9 cellular contexts compared by ENCODE assay signal in the genomic region with DNA sequence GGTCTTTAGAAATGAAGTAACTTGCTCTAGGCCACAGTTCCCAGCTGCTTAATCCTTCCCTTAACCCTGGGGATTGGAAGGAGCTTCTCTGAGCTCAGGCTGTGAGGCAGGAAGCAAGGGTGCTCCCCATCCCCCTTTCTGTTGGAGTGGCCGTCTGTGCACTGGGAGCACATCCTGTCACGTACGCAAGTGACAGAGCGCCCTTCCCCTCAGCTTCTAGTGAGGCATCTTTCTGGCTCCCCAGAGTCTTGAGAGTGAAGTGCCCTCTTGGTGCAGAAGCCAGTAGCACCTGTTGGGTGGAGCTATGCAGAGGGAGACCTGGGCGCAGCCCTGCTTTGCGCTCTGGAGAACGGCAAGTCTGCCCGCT. TPM values are rescaled to one million over a fixed set of nuclear protein-coding genes. Genes with fewer than 3 reads are reported as not detected.
DNase-seq lines count a peak whose midpoint lies in the region; ATAC-seq and TF ChIP-seq lines count a peak whose summit lies in the region.
"Had no signal": no experiment of that assay in that cellular context is flagged by ENCODE, and none has a peak within 500 bp of the region (broad histone marks: within the 10 kb centered on the region; RNA-seq: fewer than 3 reads in every experiment).

No MANE protein-coding gene starts in this region.

- H3K4me3 Mint-ChIP-seq in activated T-helper 1 cell treated with anti-CD3 and anti-CD28 coated beads, Interleukin-12 subunit alpha, Interleukin-12 subunit beta, Interleukin-2, Interleukin-4 antibody, amounts not matched to agents 30 ng/mL and 10 ng/mL and 1 ng/mL, durations not matched to agents 14 hours and 24 hours and 36 hours = peak overlapping the region; percentile 85
- H3K4me3 Mint-ChIP-seq in progenitor cell of endocrine pancreas (ENCODE audit: low read depth) = no peak overlapping the region

- H3K36me3 Mint-ChIP-seq in activated T-helper 1 cell treated with anti-CD3 and anti-CD28 coated beads, Interleukin-12 subunit alpha, Interleukin-12 subunit beta, Interleukin-2, Interleukin-4 antibody, amounts not matched to agents 30 ng/mL and 10 ng/mL and 1 ng/mL, durations not matched to agents 14 hours and 24 hours and 36 hours (ENCODE audit: low read depth) = peaks cover 46% of the 10 kb centered on the region
- peaks cover 11% of the 10 kb centered on the region for H3K36me3 Mint-ChIP-seq in progenitor cell of endocrine pancreas (ENCODE audit: insufficient read depth)

- peaks cover 22% of the 10 kb centered on the region for H3K79me2 ChIP-seq in smooth muscle cell (ENCODE audit: low read depth)

- no peaks in the 10 kb centered on the region for H3K9me3 ChIP-seq in smooth muscle cell (replicated peaks; ENCODE audit: low read depth)

- H3K4me1 Mint-ChIP-seq in activated T-helper 1 cell treated with anti-CD3 and anti-CD28 coated beads, Interleukin-12 subunit alpha, Interleukin-12 subunit beta, Interleukin-2, Interleukin-4 antibody, amounts not matched to agents 30 ng/mL and 10 ng/mL and 1 ng/mL, durations not matched to agents 14 hours and 24 hours and 36 hours (ENCODE audit: low read depth) = peaks cover 66% of the 10 kb centered on the region
- no peaks in the 10 kb centered on the region for H3K4me1 Mint-ChIP-seq in progenitor cell of endocrine pancreas (ENCODE audit: low read depth)

- H3K9me3 Mint-ChIP-seq in activated T-helper 1 cell treated with anti-CD3 and anti-CD28 coated beads, Interleukin-12 subunit alpha, Interleukin-12 subunit beta, Interleukin-2, Interleukin-4 antibody, amounts not matched to agents 30 ng/mL and 10 ng/mL and 1 ng/mL, durations not matched to agents 14 hours and 24 hours and 36 hours = no peaks in the 10 kb centered on the region
- H3K9me3 Mint-ChIP-seq in progenitor cell of endocrine pancreas (ENCODE audit: low read depth) = no peaks in the 10 kb centered on the region

- peaks cover 90% of the 10 kb centered on the region for H4K20me1 ChIP-seq in smooth muscle cell (ENCODE audit: low read depth)

- peak; percentile 53 for DNase-seq in activated T-helper 1 cell treated with anti-CD3 and anti-CD28 coated beads, Interleukin-12 subunit alpha, Interleukin-12 subunit beta, Interleukin-2, Interleukin-4 antibody, amounts not matched to agents 30 ng/mL and 10 ng/mL and 1 ng/mL, durations not matched to agents 14 hours and 24 hours and 36 hours (ENCODE audit: low spot score)
- no peak for DNase-seq in smooth muscle cell (lab: John Stamatoyannopoulos, UW; ENCODE audit: unreplicated experiment)
- no peak for DNase-seq in progenitor cell of endocrine pancreas (ENCODE audit: low spot score, unreplicated experiment)
- DNase-seq in SKM-1 treated with dmso at 0.1 percent for 144 hours (lab: John Stamatoyannopoulos, UW; ENCODE audit: unreplicated experiment) = no peak
- no peak for DNase-seq in NCI-H1694 (lab: John Stamatoyannopoulos, UW)
- DNase-seq: occipital lobe had no signal

- intact Hi-C loops in activated T-helper 1 cell treated with anti-CD3 and anti-CD28 coated beads, Interleukin-12 subunit alpha, Interleukin-12 subunit beta, Interleukin-2, Interleukin-4 antibody, amounts not matched to agents 30 ng/mL and 10 ng/mL and 1 ng/mL, durations not matched to agents 14 hours and 24 hours and 36 hours (cut with micrococcal nuclease) = loop anchor here (1.0 kb wide), 5 partner anchors 18 to 559 kb away; a partner anchor contains a TSS

- no peaks in the 10 kb centered on the region for H3K27me3 ChIP-seq in smooth muscle cell (ENCODE audit: low read depth)

- WGBS in smooth muscle cell (ENCODE audit: low lambda C conversion rate) = 78% methylated on average over 8 of the region's 8 CpGs

- TF ChIP-seq CTCF in smooth muscle cell (IDR thresholded peaks at IDR 0.05; ENCODE audit: borderline replicate concordance, insufficient read depth, poor library complexity, severe bottlenecking) = no peak
- no peak for TF ChIP-seq CTCF in progenitor cell of endocrine pancreas (IDR thresholded peaks at IDR 0.05; ENCODE audit: unreplicated experiment)

- H3K4me3 ChIP-seq in smooth muscle cell = no peak overlapping the region

- peak; percentile 42 for ATAC-seq in GM19023 (IDR thresholded peaks at IDR 0.05; ENCODE audit: unreplicated experiment)
- peak; percentile 14 for ATAC-seq in HG03103 (IDR thresholded peaks at IDR 0.05; ENCODE audit: low read depth, unreplicated experiment)
- no peak for ATAC-seq in HG02798 (IDR thresholded peaks at IDR 0.05; ENCODE audit: poor library complexity, unreplicated experiment)

- peak overlapping the region; percentile 34 for H3K27ac ChIP-seq in smooth muscle cell (ENCODE audit: low read depth)

- H3K36me3 ChIP-seq in smooth muscle cell (ENCODE audit: low read depth) = no peaks in the 10 kb centered on the region

- H2AFZ ChIP-seq in smooth muscle cell (ENCODE audit: low read depth) = no peak overlapping the region

- no peak overlapping the region for H3K9ac ChIP-seq in smooth muscle cell (ENCODE audit: low read depth)

- no peaks in the 10 kb centered on the region for H3K27me3 Mint-ChIP-seq in activated T-helper 1 cell treated with anti-CD3 and anti-CD28 coated beads, Interleukin-12 subunit alpha, Interleukin-12 subunit beta, Interleukin-2, Interleukin-4 antibody, amounts not matched to agents 30 ng/mL and 10 ng/mL and 1 ng/mL, durations not matched to agents 14 hours and 24 hours and 36 hours (ENCODE audit: insufficient read depth)
- no peaks in the 10 kb centered on the region for H3K27me3 Mint-ChIP-seq in progenitor cell of endocrine pancreas

- H3K4me2 ChIP-seq in smooth muscle cell = no peak overlapping the region

- no peaks in the 10 kb centered on the region for H3K4me1 ChIP-seq in smooth muscle cell (ENCODE audit: low read depth)

- peaks cover 5% of the 10 kb centered on the region for H3F3A ChIP-seq in smooth muscle cell (ENCODE audit: low read depth)

- H3K27ac Mint-ChIP-seq in activated T-helper 1 cell treated with anti-CD3 and anti-CD28 coated beads, Interleukin-12 subunit alpha, Interleukin-12 subunit beta, Interleukin-2, Interleukin-4 antibody, amounts not matched to agents 30 ng/mL and 10 ng/mL and 1 ng/mL, durations not matched to agents 14 hours and 24 hours and 36 hours = peak overlapping the region; percentile 100
- H3K27ac Mint-ChIP-seq in progenitor cell of endocrine pancreas = no peak overlapping the region

RNA-seq across cellular contexts. Expression of a gene that starts 47.8 kb away (rescaled TPM):
- not detected in 2 replicates for total RNA-seq in activated T-helper 1 cell treated with anti-CD3 and anti-CD28 coated beads, Interleukin-12 subunit alpha, Interleukin-12 subunit beta, Interleukin-2, Interleukin-4 antibody, amounts not matched to agents 30 ng/mL and 10 ng/mL and 1 ng/mL, durations not matched to agents 14 hours and 24 hours and 36 hours
- total RNA-seq in smooth muscle cell (0.27 TPM in 1 of 2 replicates, not detected in the other), progenitor cell of endocrine pancreas (35.8 and 47.1 TPM in 2 replicates)
- 0.20 TPM in 1 of 2 replicates, not detected in the other for polyA plus RNA-seq in smooth muscle cell

Comparison
In these comparisons a context has a peak if more than half of its experiments do, and no peak if none do; other contexts are left out.
1. RNA of a gene that starts 47.8 kb away (total RNA-seq): 35.8 to 47.1 TPM in progenitor cell of endocrine pancreas; not detected in activated T-helper 1 cell treated with anti-CD3 and anti-CD28 coated beads, Interleukin-12 subunit alpha, Interleukin-12 subunit beta, Interleukin-2, Interleukin-4 antibody, amounts not matched to agents 30 ng/mL and 10 ng/mL and 1 ng/mL, durations not matched to agents 14 hours and 24 hours and 36 hours and 0.27 TPM in smooth muscle cell; every median in the first group is over 10 times any median in the second.